23 cellular contexts compared by ENCODE assay signal in genomic region chr20:61330441-61330840, GRCh38.
"Had no signal": no experiment of that assay in that cellular context is flagged by ENCODE, and none has a peak within 500 bp of the region (broad histone marks: within the 10 kb centered on the region; RNA-seq: fewer than 3 reads in every experiment).

No MANE protein-coding gene starts in this region.

- H3K9me3 Mint-ChIP-seq: immature natural killer cell, mesothelial cell of epicardium had no signal

- H3K36me3 ChIP-seq: left lung, left ventricle myocardium inferior, lower lobe of right lung had no signal

- H3K27ac ChIP-seq: hepatocyte, left lung, left ventricle myocardium inferior, lower lobe of right lung had no signal

- H3K4me1 ChIP-seq: left lung, lower lobe of right lung had no signal

- H3K27ac Mint-ChIP-seq: immature natural killer cell, memory B cell, mesothelial cell of epicardium, naive B cell had no signal

- H3K27me3 Mint-ChIP-seq: memory B cell, naive B cell had no signal

- H3K4me3 ChIP-seq: hepatocyte, left lung, left ventricle myocardium inferior, lower lobe of right lung, lung, mucosa of descending colon had no signal

- ATAC-seq: left cardiac atrium, left colon, left lobe of liver, left lung, left ventricle myocardium superior, mucosa of descending colon had no signal

- H3K9me3 ChIP-seq: left lung, lower lobe of right lung, mucosa of descending colon had no signal

- H3K4me3 Mint-ChIP-seq: immature natural killer cell, memory B cell, mesothelial cell of epicardium, naive B cell had no signal

- DNase-seq: hippocampal formation, hypothalamus, immature natural killer cell, islet precursor cell, kidney, kidney glomerular epithelial cell, left cardiac atrium, left colon, left lung, left ventricle myocardium inferior, left ventricle myocardium superior, lower lobe of right lung, mammary epithelial cell, mesenchymal stem cell, mesendoderm, midbrain, mucosa of descending colon, naive B cell had no signal

- H3K4me1 Mint-ChIP-seq: immature natural killer cell, memory B cell, mesothelial cell of epicardium, naive B cell had no signal

- H3K36me3 Mint-ChIP-seq: immature natural killer cell, memory B cell, mesothelial cell of epicardium, naive B cell had no signal
